1 cellular context compared by ENCODE assay signal in genomic region chr5:127517480-127518318, GRCh38.
TF ChIP-seq lines count a peak whose summit lies in the region.

Gene PRRC1 (plus strand): TSS chr5:127517640. CDS start chr5:127523480, 5,840 bp downstream.

TF ChIP-seq in HEK293, 187 proteins besides CTCF, POLR2A, EP300 and RAD21 (continued from another document):
- TF ChIP-seq ZNF513 (tag by site-specific recombination; IDR thresholded peaks at IDR 0.05) (0 out of 2 replicates have a peak, but pooled peaks have one; percentile 15), PRDM1 (tag by site-specific recombination; IDR thresholded peaks at IDR 0.05) (0 out of 2 replicates have a peak, but pooled peaks have one; percentile 34), ZNF354C (tag by site-specific recombination; IDR thresholded peaks at IDR 0.05; ENCODE audit: borderline replicate concordance, low read depth) (no peak), KLF8 (tag by site-specific recombination; IDR thresholded peaks at IDR 0.05) (peak; percentile 46; the same call in 1 of the 2 replicates), KLF9 (tag by site-specific recombination; IDR thresholded peaks at IDR 0.05; ENCODE audit: low read depth) (peak; percentile 93), ZNF121 (tag by site-specific recombination; IDR thresholded peaks at IDR 0.05) (peak; percentile 42; the same call in 1 of the 2 replicates), PATZ1 (tag by site-specific recombination; IDR thresholded peaks at IDR 0.05) (peak; percentile 57), ZNF473 (tag by site-specific recombination; IDR thresholded peaks at IDR 0.05) (no peak), ZBTB17 (tag by site-specific recombination; IDR thresholded peaks at IDR 0.05) (peak; percentile 55), ZFP69B (tag by site-specific recombination; IDR thresholded peaks at IDR 0.05) (peak; percentile 40; the same call in 1 of the 2 replicates), REST (tag by site-specific recombination; IDR thresholded peaks at IDR 0.05) (peak; percentile 61)
